ENCODE assay signal across 1 cellular context in the genomic region with DNA sequence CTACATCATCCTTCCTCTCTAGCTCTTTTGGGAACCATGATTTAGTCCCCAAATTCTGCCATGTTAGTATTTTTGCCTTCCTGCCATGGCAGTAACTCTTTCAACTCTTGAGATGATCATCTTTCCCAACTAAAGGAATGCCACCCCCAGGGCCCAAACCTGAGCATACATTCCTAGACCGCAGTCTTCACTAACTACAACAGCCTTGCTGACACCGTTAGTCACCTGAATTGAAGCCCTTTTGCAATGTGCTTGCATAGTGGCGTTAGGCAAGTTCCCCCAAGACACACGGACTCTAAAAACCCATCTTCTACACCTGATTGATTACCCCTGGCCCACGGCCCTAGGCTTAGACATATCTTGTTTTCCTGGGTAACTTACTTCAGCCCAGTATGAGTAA.
TF ChIP-seq lines count a peak whose summit lies in the region.

No MANE protein-coding gene starts in this region.

TF ChIP-seq in GM23338, 12 proteins besides CTCF, POLR2A, EP300 and RAD21 (continued from another document):
- TF ChIP-seq, protein P1, sequence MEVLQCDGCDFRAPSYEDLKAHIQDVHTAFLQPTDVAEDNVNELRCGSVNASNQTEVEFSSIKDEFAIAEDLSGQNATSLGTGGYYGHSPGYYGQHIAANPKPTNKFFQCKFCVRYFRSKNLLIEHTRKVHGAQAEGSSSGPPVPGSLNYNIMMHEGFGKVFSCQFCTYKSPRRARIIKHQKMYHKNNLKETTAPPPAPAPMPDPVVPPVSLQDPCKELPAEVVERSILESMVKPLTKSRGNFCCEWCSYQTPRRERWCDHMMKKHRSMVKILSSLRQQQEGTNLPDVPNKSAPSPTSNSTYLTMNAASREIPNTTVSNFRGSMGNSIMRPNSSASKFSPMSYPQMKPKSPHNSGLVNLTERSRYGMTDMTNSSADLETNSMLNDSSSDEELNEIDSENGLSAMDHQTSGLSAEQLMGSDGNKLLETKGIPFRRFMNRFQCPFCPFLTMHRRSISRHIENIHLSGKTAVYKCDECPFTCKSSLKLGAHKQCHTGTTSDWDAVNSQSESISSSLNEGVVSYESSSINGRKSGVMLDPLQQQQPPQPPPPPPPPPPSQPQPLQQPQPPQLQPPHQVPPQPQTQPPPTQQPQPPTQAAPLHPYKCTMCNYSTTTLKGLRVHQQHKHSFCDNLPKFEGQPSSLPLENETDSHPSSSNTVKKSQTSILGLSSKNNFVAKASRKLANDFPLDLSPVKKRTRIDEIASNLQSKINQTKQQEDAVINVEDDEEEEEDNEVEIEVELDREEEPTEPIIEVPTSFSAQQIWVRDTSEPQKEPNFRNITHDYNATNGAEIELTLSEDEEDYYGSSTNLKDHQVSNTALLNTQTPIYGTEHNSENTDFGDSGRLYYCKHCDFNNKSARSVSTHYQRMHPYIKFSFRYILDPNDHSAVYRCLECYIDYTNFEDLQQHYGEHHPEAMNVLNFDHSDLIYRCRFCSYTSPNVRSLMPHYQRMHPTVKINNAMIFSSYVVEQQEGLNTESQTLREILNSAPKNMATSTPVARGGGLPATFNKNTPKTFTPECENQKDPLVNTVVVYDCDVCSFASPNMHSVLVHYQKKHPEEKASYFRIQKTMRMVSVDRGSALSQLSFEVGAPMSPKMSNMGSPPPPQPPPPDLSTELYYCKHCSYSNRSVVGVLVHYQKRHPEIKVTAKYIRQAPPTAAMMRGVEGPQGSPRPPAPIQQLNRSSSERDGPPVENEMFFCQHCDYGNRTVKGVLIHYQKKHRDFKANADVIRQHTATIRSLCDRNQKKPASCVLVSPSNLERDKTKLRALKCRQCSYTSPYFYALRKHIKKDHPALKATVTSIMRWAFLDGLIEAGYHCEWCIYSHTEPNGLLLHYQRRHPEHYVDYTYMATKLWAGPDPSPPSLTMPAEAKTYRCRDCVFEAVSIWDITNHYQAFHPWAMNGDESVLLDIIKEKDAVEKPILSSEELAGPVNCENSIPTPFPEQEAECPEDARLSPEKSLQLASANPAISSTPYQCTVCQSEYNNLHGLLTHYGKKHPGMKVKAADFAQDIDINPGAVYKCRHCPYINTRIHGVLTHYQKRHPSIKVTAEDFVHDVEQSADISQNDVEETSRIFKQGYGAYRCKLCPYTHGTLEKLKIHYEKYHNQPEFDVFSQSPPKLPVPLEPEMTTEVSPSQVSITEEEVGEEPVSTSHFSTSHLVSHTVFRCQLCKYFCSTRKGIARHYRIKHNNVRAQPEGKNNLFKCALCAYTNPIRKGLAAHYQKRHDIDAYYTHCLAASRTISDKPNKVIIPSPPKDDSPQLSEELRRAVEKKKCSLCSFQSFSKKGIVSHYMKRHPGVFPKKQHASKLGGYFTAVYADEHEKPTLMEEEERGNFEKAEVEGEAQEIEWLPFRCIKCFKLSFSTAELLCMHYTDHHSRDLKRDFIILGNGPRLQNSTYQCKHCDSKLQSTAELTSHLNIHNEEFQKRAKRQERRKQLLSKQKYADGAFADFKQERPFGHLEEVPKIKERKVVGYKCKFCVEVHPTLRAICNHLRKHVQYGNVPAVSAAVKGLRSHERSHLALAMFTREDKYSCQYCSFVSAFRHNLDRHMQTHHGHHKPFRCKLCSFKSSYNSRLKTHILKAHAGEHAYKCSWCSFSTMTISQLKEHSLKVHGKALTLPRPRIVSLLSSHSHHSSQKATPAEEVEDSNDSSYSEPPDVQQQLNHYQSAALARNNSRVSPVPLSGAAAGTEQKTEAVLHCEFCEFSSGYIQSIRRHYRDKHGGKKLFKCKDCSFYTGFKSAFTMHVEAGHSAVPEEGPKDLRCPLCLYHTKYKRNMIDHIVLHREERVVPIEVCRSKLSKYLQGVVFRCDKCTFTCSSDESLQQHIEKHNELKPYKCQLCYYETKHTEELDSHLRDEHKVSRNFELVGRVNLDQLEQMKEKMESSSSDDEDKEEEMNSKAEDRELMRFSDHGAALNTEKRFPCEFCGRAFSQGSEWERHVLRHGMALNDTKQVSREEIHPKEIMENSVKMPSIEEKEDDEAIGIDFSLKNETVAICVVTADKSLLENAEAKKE (CRISPR knock-in tag; IDR thresholded peaks at IDR 0.05) = no peak
- TF ChIP-seq EZH2 (IDR thresholded peaks at IDR 0.05; ENCODE audit: low read depth, unreplicated experiment) (no peak), ZNF114 (CRISPR knock-in tag; IDR thresholded peaks at IDR 0.05) (no peak)
